In the genomic region with DNA sequence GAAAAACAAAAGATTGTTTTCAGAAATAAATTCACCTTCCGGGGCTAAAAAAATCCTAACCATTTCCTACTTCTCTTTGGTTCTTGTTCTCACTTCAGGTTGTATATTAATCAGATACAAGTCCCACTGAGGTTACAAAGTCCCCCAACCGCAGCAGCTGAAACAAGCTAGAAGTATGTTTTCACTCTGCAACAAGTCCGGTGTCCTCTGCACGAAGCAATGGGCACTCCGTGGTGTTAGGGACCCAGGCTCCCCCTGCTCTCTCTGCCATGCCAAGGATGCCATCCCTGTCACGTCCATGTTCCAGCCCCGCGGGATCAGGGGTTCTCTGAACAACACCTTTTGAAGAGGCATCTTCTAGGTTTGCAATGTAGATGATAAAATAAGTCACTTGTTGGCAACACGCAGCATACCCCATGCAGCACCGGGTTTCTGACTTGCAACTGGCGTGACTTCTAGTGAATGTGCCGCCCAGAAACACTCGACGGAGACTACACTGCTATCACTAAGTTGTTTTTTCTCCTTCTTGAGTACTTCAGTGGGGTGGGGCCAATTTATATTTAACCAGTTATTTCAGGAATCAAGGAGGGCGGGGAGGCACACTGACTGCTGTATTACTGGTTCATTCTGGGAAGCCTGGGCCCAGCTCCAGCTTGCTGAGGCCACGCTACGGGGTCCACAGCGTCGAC, we compare ENCODE assay signal across 12 cellular contexts. TPM values are rescaled to one million over a fixed set of nuclear protein-coding genes. Genes with fewer than 3 reads are reported as not detected.
DNase-seq lines count a peak whose midpoint lies in the region; ATAC-seq and TF ChIP-seq lines count a peak whose summit lies in the region.
"Had no signal": no experiment of that assay in that cellular context is flagged by ENCODE, and none has a peak within 500 bp of the region (broad histone marks: within the 10 kb centered on the region; RNA-seq: fewer than 3 reads in every experiment).

No MANE protein-coding gene starts in this region.

- intact Hi-C loops in Right ventricle myocardium superior (cut with DNase I): no loop called here

- H3K36me3 ChIP-seq in neural progenitor cell (no peaks in the 10 kb centered on the region), endodermal cell (ENCODE audit: control insufficient read depth, insufficient read depth, low read length) (no peaks in the 10 kb centered on the region)
- H3K36me3 ChIP-seq: neutrophil had no signal

- peaks cover 2% of the 10 kb centered on the region for H3K4me1 ChIP-seq in neural progenitor cell
- H3K4me1 ChIP-seq in endodermal cell (ENCODE audit: control insufficient read depth, insufficient read depth, low read length): no peaks in the 10 kb centered on the region

- H3K27me3 ChIP-seq in neural progenitor cell (no peaks in the 10 kb centered on the region), endodermal cell (ENCODE audit: control insufficient read depth, insufficient read depth, low read length, poor library complexity, severe bottlenecking) (no peaks in the 10 kb centered on the region)
- H3K27me3 ChIP-seq: neutrophil had no signal

- H3K4me1 Mint-ChIP-seq in neural progenitor cell: peaks cover 6% of the 10 kb centered on the region
- H3K4me1 Mint-ChIP-seq in activated T-helper 17 cell treated with anti-CD3 and anti-CD28 coated beads, Interleukin-2, amount 50 U/mL, for 72 hours: peaks cover 5% of the 10 kb centered on the region
- peaks cover 6% of the 10 kb centered on the region for H3K4me1 Mint-ChIP-seq in endodermal cell

- H3K9ac ChIP-seq in neural progenitor cell: no peak overlapping the region
- H3K9ac ChIP-seq in endodermal cell (ENCODE audit: extremely low read depth, low read length, poor library complexity, severe bottlenecking): no peak overlapping the region

- 93 to 96% methylated on average over 11 to 19 of the region's 19 CpGs for WGBS in endodermal cell (ENCODE audit: insufficient coverage in 1 of 2, insufficient read length in 1 of 2), 2 experiments

- H3K27me3 Mint-ChIP-seq in neural progenitor cell (ENCODE audit: insufficient read depth, low read depth) (peaks cover 6% of the 10 kb centered on the region), endodermal cell (ENCODE audit: insufficient read depth) (peaks cover 3% of the 10 kb centered on the region)
- H3K27me3 Mint-ChIP-seq in activated T-helper 17 cell treated with anti-CD3 and anti-CD28 coated beads, Interleukin-2, amount 50 U/mL, for 72 hours: peaks cover 5% of the 10 kb centered on the region

- H3K27ac Mint-ChIP-seq in neural progenitor cell: no peak overlapping the region
- no peak overlapping the region for H3K27ac Mint-ChIP-seq in activated T-helper 17 cell treated with anti-CD3 and anti-CD28 coated beads, Interleukin-2, amount 50 U/mL, for 72 hours
- H3K27ac Mint-ChIP-seq in endodermal cell: no peak overlapping the region

- H3K9me3 Mint-ChIP-seq in neural progenitor cell (no peaks in the 10 kb centered on the region), endodermal cell (peaks cover 2% of the 10 kb centered on the region)
- no peaks in the 10 kb centered on the region for H3K9me3 Mint-ChIP-seq in activated T-helper 17 cell treated with anti-CD3 and anti-CD28 coated beads, Interleukin-2, amount 50 U/mL, for 72 hours

- peak overlapping the region; percentile 28 for H2AFZ ChIP-seq in neural progenitor cell (replicated peaks)

- DNase-seq in Caki2 (ENCODE audit: low read depth): peak; percentile 86
- DNase-seq in Right ventricle myocardium superior: peak; percentile 68
- DNase-seq in neural progenitor cell (ENCODE audit: low spot score): no peak
- DNase-seq in Ammon's horn (ENCODE audit: low spot score): no peak
- no peak for DNase-seq in endodermal cell
- DNase-seq: central memory CD4-positive, alpha-beta T cell; head of caudate nucleus had no signal

- H3K36me3 Mint-ChIP-seq in neural progenitor cell (no peaks in the 10 kb centered on the region), endodermal cell (ENCODE audit: low read depth) (no peaks in the 10 kb centered on the region)
- no peaks in the 10 kb centered on the region for H3K36me3 Mint-ChIP-seq in activated T-helper 17 cell treated with anti-CD3 and anti-CD28 coated beads, Interleukin-2, amount 50 U/mL, for 72 hours (ENCODE audit: low read depth)

- in situ Hi-C loops in Caki2 (cut with HindIII; ENCODE audit: low pct_unique_long_range_greater_than_20kb, low sequenced_read_pairs): no loop called here

- no peaks in the 10 kb centered on the region for H3K79me2 ChIP-seq in neural progenitor cell (ENCODE audit: low read depth)

- no peak overlapping the region for H3K4me3 Mint-ChIP-seq in neural progenitor cell
- H3K4me3 Mint-ChIP-seq in activated T-helper 17 cell treated with anti-CD3 and anti-CD28 coated beads, Interleukin-2, amount 50 U/mL, for 72 hours: no peak overlapping the region
- no peak overlapping the region for H3K4me3 Mint-ChIP-seq in endodermal cell

- TF ChIP-seq CTCF in neural progenitor cell (IDR thresholded peaks at IDR 0.05) (no peak), endodermal cell (conservative IDR thresholded peaks at IDR 0.05) (no peak)

- no peak overlapping the region for H3K4me2 ChIP-seq in neural progenitor cell

- H3F3A ChIP-seq in neural progenitor cell (ENCODE audit: low read depth): no peaks in the 10 kb centered on the region

- H3K4me3 ChIP-seq in neural progenitor cell (no peak overlapping the region), endodermal cell (ENCODE audit: low read length) (no peak overlapping the region)

- no peaks in the 10 kb centered on the region for H4K20me1 ChIP-seq in neural progenitor cell (ENCODE audit: low read depth)

- H3K9me3 ChIP-seq in neural progenitor cell (ENCODE audit: low read depth): no peaks in the 10 kb centered on the region
- no peaks in the 10 kb centered on the region for H3K9me3 ChIP-seq in endodermal cell (ENCODE audit: control insufficient read depth, low read length)
- H3K9me3 ChIP-seq: neutrophil had no signal

- ATAC-seq in HG03520 (IDR thresholded peaks at IDR 0.05; ENCODE audit: unreplicated experiment) (peak; percentile 51), Right ventricle myocardium superior (ENCODE audit: poor library complexity) (peak; percentile 85), GM18861 (IDR thresholded peaks at IDR 0.05; ENCODE audit: unreplicated experiment) (no peak)
- no peak for ATAC-seq in activated T-helper 17 cell treated with anti-CD3 and anti-CD28 coated beads, Interleukin-2, amount 50 U/mL, for 72 hours (replicated peaks)

- H3K27ac ChIP-seq in neural progenitor cell (no peak overlapping the region), endodermal cell (ENCODE audit: low read depth, low read length) (no peak overlapping the region)
- H3K27ac ChIP-seq: neutrophil had no signal

RNA-seq across cellular contexts. Expression of a gene that starts 25.4 kb away (rescaled TPM):
- not detected in 2 replicates for total RNA-seq in Caki2 (2014; rRNA removed; shearing (Covaris generic); ENCODE audit: low replicate concordance)
- total RNA-seq in Right ventricle myocardium superior: 361 TPM
- total RNA-seq in neural progenitor cell (ENCODE audit: low replicate concordance): 436 and 1,035 TPM in 2 replicates
- 100 to 1,000 TPM; 187 to 394 TPM for total RNA-seq in activated T-helper 17 cell treated with anti-CD3 and anti-CD28 coated beads, Interleukin-2, amount 50 U/mL, for 72 hours
- 1,000 to 10,000 TPM; 1,359 to 1,473 TPM for total RNA-seq in endodermal cell
- 860 TPM for polyA plus RNA-seq in endodermal cell (2013, experiment 1 of 2)
- polyA plus RNA-seq in endodermal cell (2013, experiment 2 of 2): 803 TPM

RNA-seq across cellular contexts. Expression of a gene that starts 35.0 kb away (rescaled TPM):
- not detected in 2 replicates for total RNA-seq in Caki2 (2014; rRNA removed; shearing (Covaris generic); ENCODE audit: low replicate concordance)
- total RNA-seq in Right ventricle myocardium superior: not detected
- total RNA-seq in neural progenitor cell (ENCODE audit: low replicate concordance): not detected in 2 replicates
- total RNA-seq in activated T-helper 17 cell treated with anti-CD3 and anti-CD28 coated beads, Interleukin-2, amount 50 U/mL, for 72 hours: not detected
- not detected for total RNA-seq in endodermal cell
- polyA plus RNA-seq in endodermal cell (2013, experiment 1 of 2): not detected
- not detected for polyA plus RNA-seq in endodermal cell (2013, experiment 2 of 2)
- total RNA-seq: MCF 10A had no signal

RNA-seq across cellular contexts. Expression of a gene that starts 48.5 kb away (rescaled TPM):
- 237 and 239 TPM in 2 replicates for total RNA-seq in Caki2 (2014; rRNA removed; shearing (Covaris generic); ENCODE audit: low replicate concordance)
- 754 TPM for total RNA-seq in Right ventricle myocardium superior
- 71.0 and 137 TPM in 2 replicates for total RNA-seq in neural progenitor cell (ENCODE audit: low replicate concordance)
- total RNA-seq in activated T-helper 17 cell treated with anti-CD3 and anti-CD28 coated beads, Interleukin-2, amount 50 U/mL, for 72 hours: 100 to 1,000 TPM; 160 to 238 TPM
- total RNA-seq in endodermal cell: 100 to 1,000 TPM; 135 to 160 TPM
- polyA plus RNA-seq in endodermal cell (2013, experiment 1 of 2): 138 TPM
- polyA plus RNA-seq in endodermal cell (2013, experiment 2 of 2): 109 TPM

RNA-seq across cellular contexts. Expression of a gene that starts 50.3 kb away (rescaled TPM):
- total RNA-seq in Caki2 (2014; rRNA removed; shearing (Covaris generic); ENCODE audit: low replicate concordance): 43.6 and 56.9 TPM in 2 replicates
- total RNA-seq in Right ventricle myocardium superior: 57.8 TPM
- total RNA-seq in neural progenitor cell (ENCODE audit: low replicate concordance): 2.1 and 17.1 TPM in 2 replicates
- total RNA-seq in activated T-helper 17 cell treated with anti-CD3 and anti-CD28 coated beads, Interleukin-2, amount 50 U/mL, for 72 hours: 10 to 100 TPM; 65.0 to 71.7 TPM
- total RNA-seq in endodermal cell: 10 to 100 TPM; 30.6 to 47.6 TPM
- 40.4 TPM for polyA plus RNA-seq in endodermal cell (2013, experiment 1 of 2)
- polyA plus RNA-seq in endodermal cell (2013, experiment 2 of 2): 40.4 TPM

RNA-seq across cellular contexts. Expression of a gene that starts 53.1 kb away (rescaled TPM):
- total RNA-seq in Caki2 (2014; rRNA removed; shearing (Covaris generic); ENCODE audit: low replicate concordance): 43.8 and 48.4 TPM in 2 replicates
- 39.0 TPM for total RNA-seq in Right ventricle myocardium superior
- total RNA-seq in neural progenitor cell (ENCODE audit: low replicate concordance): 7.7 and 32.8 TPM in 2 replicates
- 100 to 1,000 TPM in 1 of 2 donors, 10 to 100 TPM in 1; 97.9 to 111 TPM for total RNA-seq in activated T-helper 17 cell treated with anti-CD3 and anti-CD28 coated beads, Interleukin-2, amount 50 U/mL, for 72 hours
- 100 to 1,000 TPM in 1 of 2 donors, 10 to 100 TPM in 1; 94.6 to 104 TPM for total RNA-seq in endodermal cell
- polyA plus RNA-seq in endodermal cell (2013, experiment 1 of 2): 39.0 TPM
- polyA plus RNA-seq in endodermal cell (2013, experiment 2 of 2): 38.2 TPM

Comparison
In these comparisons a context has a peak if more than half of its experiments do, and no peak if none do; other contexts are left out.
1. DNase-seq: peak in Caki2 (single experiment) and Right ventricle myocardium superior (single experiment); none in neural progenitor cell (single experiment), Ammon's horn (single experiment) and endodermal cell (single experiment).
2. ATAC-seq: peak in HG03520 (single experiment) and Right ventricle myocardium superior (single experiment); none in GM18861 (single experiment) and activated T-helper 17 cell treated with anti-CD3 and anti-CD28 coated beads, Interleukin-2, amount 50 U/mL, for 72 hours (single experiment).
3. RNA of a gene that starts 25.4 kb away (total RNA-seq): 1,359 to 1,473 TPM in endodermal cell, 436 to 1,035 TPM in neural progenitor cell, 187 to 394 TPM in activated T-helper 17 cell treated with anti-CD3 and anti-CD28 coated beads, Interleukin-2, amount 50 U/mL, for 72 hours and 361 TPM in Right ventricle myocardium superior (single experiment); not detected in Caki2; every median in the first group is over 100 times any median in the second.